14 cellular contexts compared by ENCODE assay signal in the genomic region with DNA sequence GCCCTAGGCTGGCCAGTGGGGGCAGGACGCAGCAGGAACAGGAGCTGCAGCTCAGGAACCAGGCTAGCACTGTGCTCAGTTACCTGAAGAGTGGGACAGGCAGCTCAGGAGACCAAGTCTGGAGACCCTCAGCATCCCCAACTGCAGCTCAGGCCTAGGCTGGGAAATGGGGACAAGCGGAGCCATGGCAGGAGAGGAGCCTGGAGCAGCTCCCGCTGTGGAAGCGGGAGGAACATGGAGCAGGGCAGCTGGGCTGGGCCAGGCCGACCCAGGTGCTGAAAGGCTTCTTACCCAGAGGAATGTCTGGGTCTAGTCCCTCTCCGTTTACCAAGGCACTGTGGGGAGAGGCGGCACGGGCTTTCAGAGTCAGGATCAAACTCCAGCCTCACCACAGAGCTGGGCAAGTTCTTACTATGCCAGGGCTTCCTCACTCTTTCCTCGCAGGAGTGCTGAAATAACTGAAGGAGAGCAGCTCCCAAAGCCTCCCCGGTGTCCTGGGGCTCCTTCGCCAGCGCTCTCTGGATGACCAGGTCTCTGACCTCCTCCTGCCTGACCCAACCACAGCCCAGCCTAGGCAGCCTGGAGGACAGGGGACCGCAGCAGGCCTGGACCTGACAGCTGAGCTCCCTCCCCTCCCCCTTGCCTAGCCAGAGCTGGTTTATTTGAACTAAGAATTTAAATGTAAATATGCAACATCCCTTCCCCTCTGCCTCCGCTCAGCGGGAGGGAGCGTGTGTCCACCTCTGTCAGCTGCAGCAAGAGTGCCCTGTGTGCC.
A peak's percentile ranks its signal among the peaks of the same experiment; 100 is the strongest.
DNase-seq lines count a peak whose midpoint lies in the region; ATAC-seq, FAIRE-seq and TF ChIP-seq lines count a peak whose summit lies in the region.
"Had no signal": no experiment of that assay in that cellular context is flagged by ENCODE, and none has a peak within 500 bp of the region (broad histone marks: within the 10 kb centered on the region; RNA-seq: fewer than 3 reads in every experiment).

No MANE protein-coding gene starts in this region.

- no peaks in the 10 kb centered on the region for H3K79me2 ChIP-seq in endothelial cell of umbilical vein (ENCODE audit: control insufficient read depth, insufficient read depth, low read length)

- H2BK15ac ChIP-seq in neuronal stem cell (ENCODE audit: low read length), result peak overlapping the region; percentile 33

- no peaks in the 10 kb centered on the region for H3K27me3 ChIP-seq in endothelial cell of umbilical vein (ENCODE audit: control insufficient read depth in 2 of 2, insufficient read depth in 2 of 2, low read length in 2 of 2)
- H3K27me3 ChIP-seq in neuronal stem cell (ENCODE audit: control insufficient read depth in 3 of 3, insufficient read depth in 3 of 3, low read depth in 1 of 3, low read length in 3 of 3), result peaks cover 0 to 26% (median 0%) of the 10 kb centered on the region in 3 experiments
- H3K27me3 ChIP-seq: BE2C, gastroesophageal sphincter, Peyer's patch had no signal

- FAIRE-seq in endothelial cell of umbilical vein (lab: Jason Lieb, UNC), result no peak

- H3K14ac ChIP-seq in neuronal stem cell (ENCODE audit: low read length), result no peak overlapping the region

- H3K9me3 Mint-ChIP-seq in activated CD4-positive, alpha-beta memory T cell treated with anti-CD3 and anti-CD28 coated beads for 36 hours, result no peaks in the 10 kb centered on the region

- peaks cover 57% of the 10 kb centered on the region for H3K4me1 ChIP-seq in endothelial cell of umbilical vein (ENCODE audit: control insufficient read depth, extremely low read depth, insufficient read depth, low read length)
- peaks cover 15 to 24% of the 10 kb centered on the region in 2 donors for H3K4me1 ChIP-seq in neuronal stem cell (ENCODE audit: control insufficient read depth in 2 of 2, insufficient read depth in 1 of 2, low read depth in 1 of 2, low read length in 2 of 2)
- H3K4me1 ChIP-seq: BE2C, Peyer's patch had no signal

- H4K20me1 ChIP-seq in endothelial cell of umbilical vein (replicated peaks; ENCODE audit: control insufficient read depth, extremely low read depth, insufficient read depth, low read length), result no peaks in the 10 kb centered on the region

- no CpG with 5 or more reads among the region's 16 CpGs for WGBS in neuronal stem cell (ENCODE audit: extremely low coverage in 2 of 2, insufficient read length in 2 of 2, insufficient replicate concordance in 1 of 2), 2 donors

- H3K18ac ChIP-seq in neuronal stem cell (ENCODE audit: low read length), result peak overlapping the region; percentile 69

- H3K36me3 ChIP-seq in endothelial cell of umbilical vein (ENCODE audit: control insufficient read depth in 2 of 2, extremely low read depth in 1 of 2, insufficient read depth in 2 of 2, low read length in 2 of 2), result no peaks in the 10 kb centered on the region
- H3K36me3 ChIP-seq in neuronal stem cell (replicated peaks in 1 of 2; ENCODE audit: control insufficient read depth in 2 of 2, insufficient read depth in 2 of 2, low read length in 2 of 2), result no peaks in the 10 kb centered on the region
- H3K36me3 ChIP-seq: BE2C, gastroesophageal sphincter, Peyer's patch had no signal

- DNase-seq in DMS153 treated with DMSO at 0.1 percent for 48 hours (lab: John Stamatoyannopoulos, UW; ENCODE audit: unreplicated experiment) (peak; percentile 49), NCI-H510A (lab: John Stamatoyannopoulos, UW) (peak; percentile 82), endothelial cell of umbilical vein (ENCODE audit: low read depth, low spot score) (no peak), neuronal stem cell (ENCODE audit: low spot score) (no peak), NCI-H1436 treated with DMSO at 0.1 percent for 48 hours (lab: John Stamatoyannopoulos, UW) (no peak)
- no peak for DNase-seq in activated CD4-positive, alpha-beta memory T cell treated with anti-CD3 and anti-CD28 coated beads for 36 hours
- DNase-seq in effector CD4-positive, alpha-beta T cell, result no peak
- DNase-seq: activated CD8-positive, alpha-beta memory T cell treated with anti-CD3 and anti-CD28 coated beads, Interleukin-2, amount 50 U/mL, for 48 hours; BE2C; dermis blood vessel endothelial cell; NCI-H1105 treated with DMSO at 0.1 percent for 48 hours; Peyer's patch had no signal

- no peak for ATAC-seq in GM21529 (IDR thresholded peaks at IDR 0.05; ENCODE audit: unreplicated experiment)
- ATAC-seq: gastroesophageal sphincter had no signal

- H3K27me3 Mint-ChIP-seq in activated CD4-positive, alpha-beta memory T cell treated with anti-CD3 and anti-CD28 coated beads for 36 hours, result peaks cover 6% of the 10 kb centered on the region

- no peak for TF ChIP-seq POLR2A in endothelial cell of umbilical vein (IDR thresholded peaks at IDR 0.05; ENCODE audit: low read depth, low read length)

- H3K4ac ChIP-seq in neuronal stem cell (ENCODE audit: low read length), result no peak overlapping the region

- no peak overlapping the region for H4K91ac ChIP-seq in neuronal stem cell (ENCODE audit: low read depth, low read length, poor library complexity)

- no peak overlapping the region for H3K4me3 ChIP-seq in endothelial cell of umbilical vein (replicated peaks in 1 of 3; ENCODE audit: insufficient read depth in 1 of 3, low read depth in 1 of 3, low read length in 3 of 3)
- H3K4me3 ChIP-seq in neuronal stem cell (ENCODE audit: low read length in 2 of 2), result no peak overlapping the region
- H3K4me3 ChIP-seq: gastroesophageal sphincter, Peyer's patch had no signal

- peak overlapping the region; percentile 61 for H2AK5ac ChIP-seq in neuronal stem cell (ENCODE audit: low read depth, low read length)

- H3K36me3 Mint-ChIP-seq in activated CD4-positive, alpha-beta memory T cell treated with anti-CD3 and anti-CD28 coated beads for 36 hours, result no peaks in the 10 kb centered on the region

- H3K9me3 ChIP-seq in endothelial cell of umbilical vein (replicated peaks; ENCODE audit: control insufficient read depth, insufficient read depth, low read length), result no peaks in the 10 kb centered on the region
- no peaks in the 10 kb centered on the region for H3K9me3 ChIP-seq in neuronal stem cell (replicated peaks in 1 of 2; ENCODE audit: control insufficient read depth in 2 of 2, insufficient read depth in 1 of 2, low read depth in 1 of 2, low read length in 2 of 2)
- H3K9me3 ChIP-seq: BE2C, gastroesophageal sphincter, Peyer's patch had no signal

- no peak overlapping the region for H3K27ac Mint-ChIP-seq in activated CD4-positive, alpha-beta memory T cell treated with anti-CD3 and anti-CD28 coated beads for 36 hours

- no peak overlapping the region for H3K9ac ChIP-seq in endothelial cell of umbilical vein (replicated peaks; ENCODE audit: extremely low read depth, insufficient read depth, low read length)
- H3K9ac ChIP-seq in neuronal stem cell (ENCODE audit: low read depth, low read length, poor library complexity), result no peak overlapping the region

- peak overlapping the region; percentile 17 for H3K23ac ChIP-seq in neuronal stem cell (ENCODE audit: low read depth, low read length, poor library complexity)

- peak overlapping the region; percentile 25 for H4K8ac ChIP-seq in neuronal stem cell (ENCODE audit: low read depth, low read length)

- intact Hi-C loops in endothelial cell of umbilical vein (cut with micrococcal nuclease), result no loop called here
- intact Hi-C loops in activated CD4-positive, alpha-beta memory T cell treated with anti-CD3 and anti-CD28 coated beads for 36 hours (cut with micrococcal nuclease), result no loop called here

- H3K4me2 ChIP-seq in endothelial cell of umbilical vein (ENCODE audit: insufficient read depth, low read length), result no peak overlapping the region
- H3K4me2 ChIP-seq in neuronal stem cell (ENCODE audit: insufficient read depth, low read length, poor library complexity, severe bottlenecking), result no peak overlapping the region

- no peaks in the 10 kb centered on the region for H3K9me1 ChIP-seq in endothelial cell of umbilical vein (replicated peaks; ENCODE audit: control insufficient read depth, extremely low read depth, insufficient read depth, low read length)

- no peak for TF ChIP-seq CTCF in endothelial cell of umbilical vein (IDR thresholded peaks at IDR 0.05; ENCODE audit: extremely low read depth in 1 of 2, insufficient read depth in 1 of 2, low read depth in 1 of 2, low read length in 2 of 2)

- no peaks in the 10 kb centered on the region for H3K79me1 ChIP-seq in neuronal stem cell (ENCODE audit: low read depth, low read length)

- H2BK12ac ChIP-seq in neuronal stem cell (ENCODE audit: low read length), result peak overlapping the region; percentile 17

- CTCF ChIA-PET in endothelial cell of umbilical vein (lab: Charles Lee), result interaction anchor here (0.7 to 1.8 kb wide), 4 partner anchors 16 to 275 kb away, joined by 3 to 6 read pairs (median 3); no protein-coding TSS in a partner anchor
- CTCF ChIA-PET in activated CD4-positive, alpha-beta memory T cell treated with anti-CD3 and anti-CD28 coated beads for 36 hours (lab: Charles Lee), result no interaction called here

- H3K4me1 Mint-ChIP-seq in activated CD4-positive, alpha-beta memory T cell treated with anti-CD3 and anti-CD28 coated beads for 36 hours (ENCODE audit: low read depth), result no peaks in the 10 kb centered on the region

- no peak overlapping the region for H2BK5ac ChIP-seq in neuronal stem cell (ENCODE audit: low read length)

- H3K4me3 Mint-ChIP-seq in activated CD4-positive, alpha-beta memory T cell treated with anti-CD3 and anti-CD28 coated beads for 36 hours, result no peak overlapping the region

- dilution Hi-C loops in endothelial cell of umbilical vein (cut with MboI; ENCODE audit: extremely low pct_ligation_motif_present, low sequenced_read_pairs), result no loop called here

- H3K27ac ChIP-seq in endothelial cell of umbilical vein (ENCODE audit: insufficient read depth, low read depth, low read length) (no peak overlapping the region), neuronal stem cell (replicated peaks; ENCODE audit: low read length) (no peak overlapping the region)
- H3K27ac ChIP-seq: gastroesophageal sphincter, Peyer's patch had no signal

- H2BK120ac ChIP-seq in neuronal stem cell (ENCODE audit: low read depth, low read length), result no peak overlapping the region

- H2AFZ ChIP-seq in endothelial cell of umbilical vein (ENCODE audit: low read depth, low read length), result peak overlapping the region; percentile 11
- H2AFZ ChIP-seq in neuronal stem cell (ENCODE audit: low read length), result peak overlapping the region; percentile 68

- POLR2A ChIA-PET in endothelial cell of umbilical vein (lab: Charles Lee), result no interaction called here
- POLR2A ChIA-PET in activated CD4-positive, alpha-beta memory T cell treated with anti-CD3 and anti-CD28 coated beads for 36 hours (lab: Charles Lee), result no interaction called here

- no TSS peak for BruUV-seq in endothelial cell of umbilical vein (replicated peaks; lab: Mats Ljungman, UMichigan)

TF ChIP-seq in endothelial cell of umbilical vein, 7 proteins besides CTCF, POLR2A, EP300 and RAD21:
- no peak for TF ChIP-seq EZH2 (IDR thresholded peaks at IDR 0.05; ENCODE audit: borderline replicate concordance, low read depth, low read length, severe bottlenecking)
- TF ChIP-seq, protein P1, sequence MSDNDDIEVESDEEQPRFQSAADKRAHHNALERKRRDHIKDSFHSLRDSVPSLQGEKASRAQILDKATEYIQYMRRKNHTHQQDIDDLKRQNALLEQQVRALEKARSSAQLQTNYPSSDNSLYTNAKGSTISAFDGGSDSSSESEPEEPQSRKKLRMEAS (IDR thresholded peaks at IDR 0.05; ENCODE audit: insufficient read depth, insufficient read length), result no peak

Comparison
In these comparisons a context has a peak if more than half of its experiments do, and no peak if none do; other contexts are left out.
1. DNase-seq: peak in DMS153 treated with DMSO at 0.1 percent for 48 hours (single experiment) and NCI-H510A (single experiment); none in endothelial cell of umbilical vein (single experiment), neuronal stem cell (single experiment), NCI-H1436 treated with DMSO at 0.1 percent for 48 hours (single experiment), activated CD4-positive, alpha-beta memory T cell treated with anti-CD3 and anti-CD28 coated beads for 36 hours (single experiment) and effector CD4-positive, alpha-beta T cell (single experiment).